Comparison of ENCODE assay signal across 30 cellular contexts in genomic region chr9:90024419-90024818, GRCh38.
DNase-seq lines count a peak whose midpoint lies in the region; ATAC-seq, FAIRE-seq and TF ChIP-seq lines count a peak whose summit lies in the region.
"Had no signal": no experiment of that assay in that cellular context is flagged by ENCODE, and none has a peak within 500 bp of the region (broad histone marks: within the 10 kb centered on the region; RNA-seq: fewer than 3 reads in every experiment).

No MANE protein-coding gene starts in this region.

- DNase-seq in Right ventricle myocardium superior (no peak), left cardiac atrium (no peak), MV-4-11 (lab: John Stamatoyannopoulos, UW) (peak; percentile 75), germinal center (ENCODE audit: low spot score) (peak; percentile 41), endothelial cell (ENCODE audit: low spot score) (no peak), NCI-H82 (lab: John Stamatoyannopoulos, UW) (no peak), D721Med (ENCODE audit: insufficient read length, low spot score) (no peak)
- DNase-seq: activated gamma-delta T cell treated with Interleukin-2 at 50 U/mL for 16 hours; activated T-cell treated with anti-CD3 and anti-CD28 coated beads, Interleukin-2, amount 50 U/mL, for 24 hours; adrenal gland; brain microvascular endothelial cell; COR-L47; DMS79; effector CD4-positive, alpha-beta T cell; GF-D8; H9; heart left ventricle; left colon; midbrain; NCI-H1105; NCI-H2029 treated with DMSO at 0.1 percent for 48 hours; NCI-H446; nephron progenitor cell; SJCRH30; stimulated activated CD4-positive, alpha-beta T cell treated with anti-CD3 and anti-CD28 coated beads, Interleukin-15, amount 100 ng/mL, for 24 hours; T-cell; transverse colon had no signal

- ATAC-seq in Right ventricle myocardium superior (ENCODE audit: poor library complexity) = peak; percentile 38
- ATAC-seq in left cardiac atrium = no peak
- no peak for ATAC-seq in HG02885 (IDR thresholded peaks at IDR 0.05; ENCODE audit: poor library complexity, unreplicated experiment)
- ATAC-seq: left colon, sciatic nerve, T-cell had no signal

- H3K9me3 Mint-ChIP-seq in endothelial cell (ENCODE audit: unreplicated experiment) = no peaks in the 10 kb centered on the region
- H3K9me3 Mint-ChIP-seq: activated T-cell treated with anti-CD3 and anti-CD28 coated beads, Interleukin-2, amount 50 U/mL, for 24 hours; H9 had no signal

- peaks cover 11% of the 10 kb centered on the region for H3K4me1 Mint-ChIP-seq in endothelial cell (ENCODE audit: unreplicated experiment)

- no peak for TF ChIP-seq CTCF in endothelial cell (IDR thresholded peaks at IDR 0.05; ENCODE audit: unreplicated experiment)
- no peak for TF ChIP-seq CTCF in D721Med (IDR thresholded peaks at IDR 0.05; ENCODE audit: insufficient read depth, missing control alignments)

- H3K36me3 Mint-ChIP-seq in endothelial cell (ENCODE audit: low read depth, unreplicated experiment) = no peaks in the 10 kb centered on the region
- H3K36me3 Mint-ChIP-seq: T-cell had no signal

- H3K4me3 Mint-ChIP-seq in endothelial cell (ENCODE audit: unreplicated experiment) = no peak overlapping the region
- H3K4me3 Mint-ChIP-seq: activated T-cell treated with anti-CD3 and anti-CD28 coated beads, Interleukin-2, amount 50 U/mL, for 24 hours; H9; nephron progenitor cell; T-cell had no signal

- no peak overlapping the region for H3K27ac Mint-ChIP-seq in endothelial cell (ENCODE audit: unreplicated experiment)
- H3K27ac Mint-ChIP-seq: activated T-cell treated with anti-CD3 and anti-CD28 coated beads, Interleukin-2, amount 50 U/mL, for 24 hours; H9; nephron progenitor cell; T-cell had no signal

- H3K27me3 Mint-ChIP-seq in endothelial cell (ENCODE audit: unreplicated experiment) = no peaks in the 10 kb centered on the region

- intact Hi-C loops in Right ventricle myocardium superior (cut with DNase I) (no loop called here), left cardiac atrium (cut with DNase I) (no loop called here)

- no peak for FAIRE-seq in D721Med (lab: Jason Lieb, UNC)
- FAIRE-seq: A204.1 had no signal

Comparison
In these comparisons a context has a peak if more than half of its experiments do, and no peak if none do; other contexts are left out.
1. DNase-seq: peak in MV-4-11 (single experiment) and germinal center (single experiment); none in Right ventricle myocardium superior (single experiment), left cardiac atrium (single experiment), endothelial cell (single experiment), NCI-H82 (single experiment) and D721Med (single experiment).